Comparison of ENCODE assay signal across 21 cellular contexts in genomic region chr4:113783289-113783688, GRCh38. TPM values are rescaled to one million over a fixed set of nuclear protein-coding genes. Genes with fewer than 3 reads are reported as not detected.
DNase-seq lines count a peak whose midpoint lies in the region; ATAC-seq and TF ChIP-seq lines count a peak whose summit lies in the region.
"Had no signal": no experiment of that assay in that cellular context is flagged by ENCODE, and none has a peak within 500 bp of the region (broad histone marks: within the 10 kb centered on the region; RNA-seq: fewer than 3 reads in every experiment).

No MANE protein-coding gene starts in this region.

- H2AK9ac ChIP-seq in IMR-90 (replicated peaks; ENCODE audit: low read depth, low read length, poor library complexity): no peak overlapping the region

- no TSS peak for BruUV-seq in IMR-90 (replicated peaks; lab: Mats Ljungman, UMichigan)

- H3K36me3 ChIP-seq in IMR-90 (ENCODE audit: control insufficient read depth, insufficient read depth, low read length): no peaks in the 10 kb centered on the region
- H3K36me3 ChIP-seq: MG63, SJSA1 had no signal

- peaks cover 5% of the 10 kb centered on the region for H3K36me3 Mint-ChIP-seq in stimulated activated naive CD8-positive, alpha-beta T cell treated with anti-CD3 and anti-CD28 coated beads, Interleukin-15, Interleukin-2, amounts not matched to agents 100 ng/mL and 50 ng/mL, for 24 hours (ENCODE audit: low read depth)
- H3K36me3 Mint-ChIP-seq: CD8-positive, alpha-beta T cell had no signal

- in situ Hi-C loops in IMR-90 (cut with MboI; ENCODE audit: low sequenced_read_pairs): loop anchor here (10.0 kb wide), 1 partner anchor 602 kb away; no protein-coding TSS in a partner anchor

- no peak for TF ChIP-seq POLR2A in IMR-90 (IDR thresholded peaks at IDR 0.05; ENCODE audit: low read depth, low read length)

- peaks cover 4% of the 10 kb centered on the region; the same call in 1 of the 2 replicates for H3K9me1 ChIP-seq in IMR-90 (ENCODE audit: insufficient read depth, low read length)

- no peaks in the 10 kb centered on the region for H3K27me3 ChIP-seq in IMR-90 (ENCODE audit: control insufficient read depth, insufficient read depth, low read length)
- H3K27me3 ChIP-seq: MG63, SJSA1 had no signal

- H3K23ac ChIP-seq in IMR-90 (ENCODE audit: low read depth, low read length): no peak overlapping the region

- DNase-seq in stimulated activated naive CD8-positive, alpha-beta T cell treated with anti-CD3 and anti-CD28 coated beads, Interleukin-15, amount 100 ng/mL, for 72 hours: no peak
- no peak for DNase-seq in IMR-90
- DNase-seq in epithelial cell of prostate (ENCODE audit: low read depth, low spot score): no peak
- no peak for DNase-seq in stimulated activated naive CD4-positive, alpha-beta T cell treated with Interleukin-2 at 50 U/mL for 16 hours (lab: John Stamatoyannopoulos, UW)
- DNase-seq in LoVo (ENCODE audit: low spot score): no peak
- DNase-seq: CD8-positive, alpha-beta T cell; DMS153; GOT3; Karpas-422; MG63; NCI-H1048; NCI-H1417 treated with DMSO at 0.1 percent for 48 hours; NCI-H187; NCI-H2107; NCI-H446 treated with DMSO at 0.1 percent for 48 hours; NCI-H526 treated with DMSO at 0.1 percent for 48 hours had no signal

- peaks cover 0 to 8% of the 10 kb centered on the region in 2 experiments; a peak in 2 of 4 replicates for H3K79me1 ChIP-seq in IMR-90 (ENCODE audit: low read depth in 1 of 2, low read length in 2 of 2)

- intact Hi-C loops in IMR-90 (cut with micrococcal nuclease): loop anchor here (5.0 kb wide), 1 partner anchor 194 kb away; the partner anchor contains the start of gene ARSJ

- H4K20me1 ChIP-seq in IMR-90 (ENCODE audit: insufficient read depth, low read length): no peaks in the 10 kb centered on the region

- H4K8ac ChIP-seq in IMR-90 (ENCODE audit: low read depth in 2 of 2, low read length in 2 of 2): no peak overlapping the region

- no peak overlapping the region for H3K4me3 ChIP-seq in IMR-90 (ENCODE audit: insufficient read depth, low read depth, low read length)
- H3K4me3 ChIP-seq: MG63, SJSA1 had no signal

- no peak overlapping the region for H3K4ac ChIP-seq in IMR-90 (ENCODE audit: low read depth, low read length)

- no peak overlapping the region for H4K5ac ChIP-seq in IMR-90 (ENCODE audit: low read depth, low read length)

- H2BK120ac ChIP-seq in IMR-90 (ENCODE audit: low read depth, low read length): no peak overlapping the region

- dilution Hi-C loops in IMR-90 (cut with HindIII; ENCODE audit: low sequenced_read_pairs, unreplicated experiment): no loop called here

- H3K27ac Mint-ChIP-seq in stimulated activated naive CD8-positive, alpha-beta T cell treated with anti-CD3 and anti-CD28 coated beads, Interleukin-15, Interleukin-2, amounts not matched to agents 100 ng/mL and 50 ng/mL, for 24 hours: peak overlapping the region; percentile 6
- no peak overlapping the region for H3K27ac Mint-ChIP-seq in stimulated activated naive CD8-positive, alpha-beta T cell treated with anti-CD3 and anti-CD28 coated beads, Interleukin-15, amount 100 ng/mL, for 72 hours
- H3K27ac Mint-ChIP-seq: CD8-positive, alpha-beta T cell had no signal

- no peak overlapping the region for H3K9ac ChIP-seq in IMR-90 (ENCODE audit: low read depth, low read length)

- ATAC-seq in stimulated activated naive CD8-positive, alpha-beta T cell treated with anti-CD3 and anti-CD28 coated beads, Interleukin-15, amount 100 ng/mL, for 72 hours: no peak
- no peak for ATAC-seq in IMR-90 (ENCODE audit: low read depth)
- ATAC-seq in GM19035 (IDR thresholded peaks at IDR 0.05; ENCODE audit: unreplicated experiment): no peak
- ATAC-seq: CD8-positive, alpha-beta T cell; HCT116; Right ventricle myocardium inferior had no signal

- H3K4me2 ChIP-seq in IMR-90 (ENCODE audit: low read depth, low read length): no peak overlapping the region

- H2AFZ ChIP-seq in IMR-90 (replicated peaks; ENCODE audit: low read length, poor library complexity): no peak overlapping the region

- peak overlapping the region; percentile 93; the same call in 1 of the 3 replicates for H2BK15ac ChIP-seq in IMR-90 (ENCODE audit: low read depth, low read length)

- H3K9me3 Mint-ChIP-seq in stimulated activated naive CD8-positive, alpha-beta T cell treated with anti-CD3 and anti-CD28 coated beads, Interleukin-15, Interleukin-2, amounts not matched to agents 100 ng/mL and 50 ng/mL, for 24 hours: peaks cover 6% of the 10 kb centered on the region
- H3K9me3 Mint-ChIP-seq in stimulated activated naive CD8-positive, alpha-beta T cell treated with anti-CD3 and anti-CD28 coated beads, Interleukin-15, amount 100 ng/mL, for 72 hours: peaks cover 16% of the 10 kb centered on the region in 2 donors
- H3K9me3 Mint-ChIP-seq: CD8-positive, alpha-beta T cell had no signal

- H3K14ac ChIP-seq in IMR-90 (replicated peaks; ENCODE audit: low read depth, low read length): no peak overlapping the region

- no peak overlapping the region for H4K91ac ChIP-seq in IMR-90 (ENCODE audit: insufficient read depth, low read depth, low read length)

- H3K56ac ChIP-seq in IMR-90 (ENCODE audit: extremely low read depth, insufficient read depth, low read length): no peak overlapping the region

- no peak overlapping the region for H2BK5ac ChIP-seq in IMR-90 (ENCODE audit: low read depth, low read length, poor library complexity, severe bottlenecking)

- H2BK20ac ChIP-seq in IMR-90 (ENCODE audit: low read depth, low read length): 0 out of 2 replicates have a peak overlapping the region, but pooled peaks have one; percentile 89

- peaks cover 4% of the 10 kb centered on the region for H3K4me1 ChIP-seq in IMR-90 (ENCODE audit: control insufficient read depth, insufficient read depth, low read length)

- no peak for TF ChIP-seq RAD21 in IMR-90 (IDR thresholded peaks at IDR 0.05; ENCODE audit: low read length)

- peaks cover 27% of the 10 kb centered on the region for H3K4me1 Mint-ChIP-seq in stimulated activated naive CD8-positive, alpha-beta T cell treated with anti-CD3 and anti-CD28 coated beads, Interleukin-15, Interleukin-2, amounts not matched to agents 100 ng/mL and 50 ng/mL, for 24 hours (ENCODE audit: low read depth)
- peaks cover 27% of the 10 kb centered on the region for H3K4me1 Mint-ChIP-seq in stimulated activated naive CD8-positive, alpha-beta T cell treated with anti-CD3 and anti-CD28 coated beads, Interleukin-15, amount 100 ng/mL, for 72 hours

- TF ChIP-seq CTCF in IMR-90 (conservative IDR thresholded peaks at IDR 0.05; ENCODE audit: low read depth, low read length): no peak

- H3K4me3 Mint-ChIP-seq in stimulated activated naive CD8-positive, alpha-beta T cell treated with anti-CD3 and anti-CD28 coated beads, Interleukin-15, Interleukin-2, amounts not matched to agents 100 ng/mL and 50 ng/mL, for 24 hours: no peak overlapping the region
- H3K4me3 Mint-ChIP-seq in stimulated activated naive CD8-positive, alpha-beta T cell treated with anti-CD3 and anti-CD28 coated beads, Interleukin-15, amount 100 ng/mL, for 72 hours: no peak overlapping the region
- H3K4me3 Mint-ChIP-seq: CD8-positive, alpha-beta T cell had no signal

- H3K27me3 Mint-ChIP-seq in stimulated activated naive CD8-positive, alpha-beta T cell treated with anti-CD3 and anti-CD28 coated beads, Interleukin-15, Interleukin-2, amounts not matched to agents 100 ng/mL and 50 ng/mL, for 24 hours: no peaks in the 10 kb centered on the region
- no peaks in the 10 kb centered on the region for H3K27me3 Mint-ChIP-seq in stimulated activated naive CD8-positive, alpha-beta T cell treated with anti-CD3 and anti-CD28 coated beads, Interleukin-15, amount 100 ng/mL, for 72 hours

- H3K27ac ChIP-seq in IMR-90 (ENCODE audit: insufficient read depth, low read length) (no peak overlapping the region), epithelial cell of prostate (peak overlapping the region; percentile 78)
- H3K27ac ChIP-seq: SJSA1 had no signal

- CTCF ChIA-PET in IMR-90 (lab: Yijun Ruan, JAX): interaction anchor here (0.6 kb wide), 1 partner anchor 153 kb away, joined by 3 read pairs; no protein-coding TSS in a partner anchor

- H3K9me3 ChIP-seq in IMR-90 (ENCODE audit: control insufficient read depth, insufficient read depth, low read length): no peaks in the 10 kb centered on the region
- H3K9me3 ChIP-seq: MG63, SJSA1 had no signal

- H3K18ac ChIP-seq in IMR-90 (ENCODE audit: low read depth, low read length): no peak overlapping the region

- 92 to 100% methylated on average over 2 of the region's 2 CpGs for WGBS in IMR-90 (ENCODE audit: extremely low coverage in 2 of 2, insufficient read length in 1 of 2), 2 experiments

- POLR2A ChIA-PET in IMR-90 (lab: Charles Lee; ENCODE audit: unreplicated experiment): no interaction called here

- H2AK5ac ChIP-seq in IMR-90 (ENCODE audit: low read depth, low read length): peak overlapping the region; percentile 61

TF ChIP-seq in IMR-90, 13 proteins besides CTCF, POLR2A, EP300 and RAD21:
- TF ChIP-seq ELK1 (IDR thresholded peaks at IDR 0.05; ENCODE audit: borderline replicate concordance, low read depth, low read length): no peak
- no peak for TF ChIP-seq NFE2L2 (IDR thresholded peaks at IDR 0.05; ENCODE audit: low read depth, low read length)
- no peak for TF ChIP-seq RFX5 (IDR thresholded peaks at IDR 0.05; ENCODE audit: low read depth, low read length)
- TF ChIP-seq RCOR1 (IDR thresholded peaks at IDR 0.05; ENCODE audit: insufficient replicate concordance, low read length): no peak
- no peak for TF ChIP-seq CHD1 (IDR thresholded peaks at IDR 0.05; ENCODE audit: low read depth, low read length)
- TF ChIP-seq SMC3 (IDR thresholded peaks at IDR 0.05; ENCODE audit: low read depth, low read length): no peak

RNA-seq across cellular contexts. Expression of gene CAMK2D, which starts 21.8 kb away (rescaled TPM):
- total RNA-seq in IMR-90 (2012; rRNA removed): 156 and 181 TPM in 2 replicates
- polyA plus RNA-seq in IMR-90 (2012; rRNA removed): 38.0 and 44.6 TPM in 2 replicates
- polyA plus RNA-seq in IMR-90 (2012; cell fraction: cytosol; rRNA removed): 10.4 and 11.5 TPM in 2 replicates
- polyA plus RNA-seq in IMR-90 (2012; cell fraction: nucleus; rRNA removed; ENCODE audit: low replicate concordance): 8.5 and 39.2 TPM in 2 replicates
